ENCODE assay signal across 8 cellular contexts in genomic region chr1:161506336-161507223, GRCh38. TPM values are rescaled to one million over a fixed set of nuclear protein-coding genes. Genes with fewer than 3 reads are reported as not detected.
DNase-seq lines count a peak whose midpoint lies in the region; ATAC-seq and TF ChIP-seq lines count a peak whose summit lies in the region.
"Had no signal": no experiment of that assay in that cellular context is flagged by ENCODE, and none has a peak within 500 bp of the region (broad histone marks: within the 10 kb centered on the region; RNA-seq: fewer than 3 reads in every experiment).

No MANE protein-coding gene starts in this region.

- H3K36me3 Mint-ChIP-seq in WTC11, result no peaks in the 10 kb centered on the region
- H3K36me3 Mint-ChIP-seq in T-cell, result no peaks in the 10 kb centered on the region

- POLR2A ChIA-PET in WTC11 (lab: Charles Lee), result no interaction called here
- POLR2A ChIA-PET in T-cell (lab: Charles Lee), result no interaction called here

- H3K9ac ChIP-seq in subcutaneous abdominal adipose tissue (ENCODE audit: low read length in 5 of 5), result peak overlapping the region in 2 of 5 donors; percentile 18 to 64

- ATAC-seq in WTC11 (peak; percentile 76), T-cell (replicated peaks in 1 of 4) (no peak)

- no peak for TF ChIP-seq CTCF in WTC11 (IDR thresholded peaks at IDR 0.05)

- no peaks in the 10 kb centered on the region for H3K27me3 Mint-ChIP-seq in WTC11 (ENCODE audit: low read depth)
- peaks cover 27 to 32% of the 10 kb centered on the region in 2 donors for H3K27me3 Mint-ChIP-seq in T-cell

- H3K4me3 Mint-ChIP-seq in WTC11, result no peak overlapping the region; the same call in 1 of the 2 replicates
- H3K4me3 Mint-ChIP-seq in T-cell, result no peak overlapping the region

- peaks cover 0 to 16% (median 0%) of the 10 kb centered on the region in 5 donors for H3K36me3 ChIP-seq in subcutaneous abdominal adipose tissue (ENCODE audit: control insufficient read depth in 5 of 5, insufficient read depth in 5 of 5, low read length in 5 of 5)

- no peaks in the 10 kb centered on the region for H3K9me3 ChIP-seq in subcutaneous abdominal adipose tissue (ENCODE audit: control insufficient read depth in 5 of 5, low read length in 5 of 5)

- peak overlapping the region; percentile 60 for H3K27ac ChIP-seq in subcutaneous abdominal adipose tissue (ENCODE audit: low read depth, low read length)

- H3K27ac Mint-ChIP-seq in WTC11, result 0 out of 2 replicates have a peak overlapping the region, but pooled peaks have one; percentile 11
- H3K27ac Mint-ChIP-seq in T-cell, result no peak overlapping the region

- H3K9me3 Mint-ChIP-seq in WTC11 (no peaks in the 10 kb centered on the region), T-cell (no peaks in the 10 kb centered on the region)

- DNase-seq in KG1 (lab: John Stamatoyannopoulos, UW) (peak; percentile 24), WTC11 (ENCODE audit: low spot score) (no peak), iPS-NIHi11 (ENCODE audit: low spot score) (peak; percentile 15), T-cell (no peak), hypothalamus (lab: John Stamatoyannopoulos, UW) (no peak)
- DNase-seq in activated CD4-positive, CD25-positive, alpha-beta regulatory T cell (lab: John Stamatoyannopoulos, UW), result no peak
- DNase-seq: NCI-H510A had no signal

- H3K4me1 Mint-ChIP-seq in WTC11 (peaks cover 19% of the 10 kb centered on the region), T-cell (peaks cover 0 to 8% (median 0%) of the 10 kb centered on the region in 3 donors)

- CTCF ChIA-PET in WTC11 (lab: Charles Lee), result interaction anchor here (1.0 to 1.3 kb wide), 2 partner anchors 232 to 243 kb away, joined by 4 to 7 read pairs; partner anchors contain the start of gene DUSP12
- CTCF ChIA-PET in T-cell (lab: Charles Lee), result interaction anchor here in 1 of 2 donors (0.8 kb wide), 1 partner anchor 18 kb away, joined by 3 read pairs; no protein-coding TSS in a partner anchor

- H3K4me3 ChIP-seq in subcutaneous abdominal adipose tissue (ENCODE audit: low read depth in 1 of 5, low read length in 5 of 5), result peak overlapping the region; percentile 1 to 59 (median 39)

- H3K27me3 ChIP-seq in subcutaneous abdominal adipose tissue (ENCODE audit: control insufficient read depth in 5 of 5, insufficient read depth in 4 of 5, low read length in 5 of 5), result peaks cover 0 to 12% (median 3%) of the 10 kb centered on the region in 5 donors

- peaks cover 0 to 7% (median 3%) of the 10 kb centered on the region in 5 donors for H3K4me1 ChIP-seq in subcutaneous abdominal adipose tissue (ENCODE audit: control insufficient read depth in 5 of 5, insufficient read depth in 5 of 5, low read length in 5 of 5)

TF ChIP-seq in WTC11, 78 proteins besides CTCF, POLR2A, EP300 and RAD21:
- no peak for TF ChIP-seq ZNF671 (CRISPR knock-in tag; IDR thresholded peaks at IDR 0.05)
- no peak for TF ChIP-seq JAZF1 (CRISPR knock-in tag; IDR thresholded peaks at IDR 0.05)
- no peak for TF ChIP-seq ZNF425 (CRISPR knock-in tag; conservative IDR thresholded peaks at IDR 0.05)
- TF ChIP-seq ATF1 (CRISPR knock-in tag; IDR thresholded peaks at IDR 0.05), result no peak
- TF ChIP-seq ZNF263 (CRISPR knock-in tag; IDR thresholded peaks at IDR 0.05; ENCODE audit: low read depth), result peak; percentile 23; the same call in 1 of the 2 replicates
TF ChIP-seq in WTC11: peak in this region for 1.

RNA-seq across cellular contexts. Expression of gene FCGR2A, which starts 1.3 kb away (rescaled TPM):
- total RNA-seq in WTC11 (2021), result 0.74 to 1.1 TPM (median 0.80 TPM) in 3 replicates
- total RNA-seq in T-cell, result under 1 TPM; 0.49 to 0.80 (median 0.72) TPM

RNA-seq across cellular contexts. Expression of gene HSPA6, which starts 17.8 kb away (rescaled TPM):
- total RNA-seq in WTC11 (2021), result 0.16 to 0.22 TPM in 2 of 3 replicates, not detected in the other
- 10 to 100 TPM in 1 of 5 donors, 1 to 10 TPM in 2, under 1 TPM in 1, not detected in 1; 0.30 to 22.7 (median 5.7) TPM for total RNA-seq in T-cell

RNA-seq across cellular contexts. Expression of gene FCGR3A, which starts 43.0 kb away (rescaled TPM):
- total RNA-seq in WTC11 (2021), result 0.11 to 0.32 TPM (median 0.11 TPM) in 3 replicates
- total RNA-seq in T-cell, result 10 to 100 TPM in 1 of 5 donors, 1 to 10 TPM in 4; 3.8 to 43.9 (median 4.9) TPM

Comparison
In these comparisons a context has a peak if more than half of its experiments do, and no peak if none do; other contexts are left out.
1. DNase-seq: peak in KG1 (single experiment) and iPS-NIHi11 (single experiment); none in WTC11 (single experiment), activated CD4-positive, CD25-positive, alpha-beta regulatory T cell (0 of 4), T-cell (0 of 34) and hypothalamus (0 of 51).